In genomic region chr7:134448359-134449229, GRCh38 we compare ENCODE assay signal across 12 cellular contexts. TPM values are rescaled to one million over a fixed set of nuclear protein-coding genes. Genes with fewer than 3 reads are reported as not detected.
DNase-seq lines count a peak whose midpoint lies in the region; ATAC-seq and TF ChIP-seq lines count a peak whose summit lies in the region.
"Had no signal": no experiment of that assay in that cellular context is flagged by ENCODE, and none has a peak within 500 bp of the region (broad histone marks: within the 10 kb centered on the region; RNA-seq: fewer than 3 reads in every experiment).

No MANE protein-coding gene starts in this region.

- peaks cover 9% of the 10 kb centered on the region for H3K79me1 ChIP-seq in mesendoderm (ENCODE audit: low read length)

- H3K4me1 ChIP-seq in mesendoderm (ENCODE audit: control insufficient read depth, low read depth, low read length) = no peaks in the 10 kb centered on the region

- H3K4me3 ChIP-seq in astrocyte of the spinal cord (ENCODE audit: low read depth, low read length) (no peak overlapping the region), mesendoderm (ENCODE audit: low read length) (no peak overlapping the region)
- H3K4me3 ChIP-seq: upper lobe of right lung had no signal

- H3K27ac ChIP-seq in mesendoderm (ENCODE audit: low read depth, low read length) = no peak overlapping the region
- H3K27ac ChIP-seq: upper lobe of right lung had no signal

- no peak overlapping the region for H2BK5ac ChIP-seq in mesendoderm (ENCODE audit: low read length)

- no peak overlapping the region for H2BK120ac ChIP-seq in mesendoderm (ENCODE audit: low read depth, low read length)

- DNase-seq in CD14-positive monocyte (ENCODE audit: low spot score) (no peak), M059J (ENCODE audit: low read depth) (peak; percentile 92), astrocyte of the spinal cord (ENCODE audit: low read depth, low spot score) (peak; percentile 86), mesendoderm (peak; percentile 39)
- DNase-seq in activated CD8-positive, alpha-beta memory T cell treated with anti-CD3 and anti-CD28 coated beads for 24 hours = no peak
- DNase-seq: DMS79, kidney, NCI-H510A, upper lobe of right lung had no signal

- no peaks in the 10 kb centered on the region for H3K27me3 ChIP-seq in mesendoderm (ENCODE audit: insufficient read depth, low read length, poor library complexity)
- H3K27me3 ChIP-seq: upper lobe of right lung had no signal

- TF ChIP-seq CTCF in CD14-positive monocyte (IDR thresholded peaks at IDR 0.05) (no peak), astrocyte of the spinal cord (IDR thresholded peaks at IDR 0.05; ENCODE audit: low read depth, low read length) (no peak)

- no peak overlapping the region for H3K18ac ChIP-seq in mesendoderm (ENCODE audit: low read length)

- no peak overlapping the region for H3K9ac ChIP-seq in mesendoderm (ENCODE audit: low read length)

- no peak overlapping the region for H3K56ac ChIP-seq in mesendoderm (ENCODE audit: low read length)

- H3K4me1 Mint-ChIP-seq in CD14-positive monocyte = peaks cover 47% of the 10 kb centered on the region

- no peak overlapping the region for H2AK5ac ChIP-seq in mesendoderm (ENCODE audit: low read length)

- peaks cover 0 to 6% (median 5%) of the 10 kb centered on the region in 3 donors for H3K27me3 Mint-ChIP-seq in CD14-positive monocyte (ENCODE audit: low read depth in 3 of 3)

- H3K36me3 Mint-ChIP-seq in CD14-positive monocyte = peaks cover 58 to 61% of the 10 kb centered on the region in 2 donors

- H3K79me2 ChIP-seq in mesendoderm (ENCODE audit: control insufficient read depth, insufficient read depth, low read length) = peaks cover 7% of the 10 kb centered on the region

- H3K36me3 ChIP-seq in mesendoderm (ENCODE audit: control insufficient read depth, insufficient read depth, low read length) = peaks cover 12% of the 10 kb centered on the region

- H3K4me2 ChIP-seq in mesendoderm (ENCODE audit: low read length) = no peak overlapping the region

- H3K4ac ChIP-seq in mesendoderm (ENCODE audit: low read depth, low read length) = no peak overlapping the region

- no CpG with 5 or more reads among the region's 11 CpGs for WGBS in mesendoderm (ENCODE audit: extremely low coverage, insufficient coverage, low lambda C conversion rate)

- H3K23ac ChIP-seq in mesendoderm (ENCODE audit: low read length) = no peak overlapping the region

- intact Hi-C loops in CD14-positive monocyte (cut with micrococcal nuclease) = no loop called here

- H4K8ac ChIP-seq in mesendoderm (ENCODE audit: low read depth, low read length) = no peak overlapping the region

- in situ Hi-C loops in astrocyte of the spinal cord (cut with HindIII; ENCODE audit: low sequenced_read_pairs) = no loop called here

- no peak overlapping the region for H4K5ac ChIP-seq in mesendoderm (ENCODE audit: low read length)

- no peak overlapping the region for H2BK15ac ChIP-seq in mesendoderm (replicated peaks; ENCODE audit: low read depth)

- peak overlapping the region in 5 of 7 donors; percentile 24 to 56 (median 46) for H3K27ac Mint-ChIP-seq in CD14-positive monocyte

- no peaks in the 10 kb centered on the region for H3K9me3 Mint-ChIP-seq in CD14-positive monocyte

- H3K4me3 Mint-ChIP-seq in CD14-positive monocyte = no peak overlapping the region

- ATAC-seq in activated CD4-positive, CD25-positive, alpha-beta regulatory T cell treated with anti-CD3 and anti-CD28 coated beads, Interleukin-2, amount 50 U/mL, for 24 hours = no peak
- ATAC-seq in HG03520 (IDR thresholded peaks at IDR 0.05; ENCODE audit: unreplicated experiment) = no peak
- ATAC-seq in HG02763 (IDR thresholded peaks at IDR 0.05; ENCODE audit: unreplicated experiment) = no peak
- ATAC-seq: upper lobe of right lung had no signal

RNA-seq across cellular contexts. Expression of gene AKR1B1, which starts 10.3 kb away (rescaled TPM):
- 10 to 100 TPM; 62.6 to 66.4 TPM for polyA plus RNA-seq in CD14-positive monocyte
- total RNA-seq in M059J (2014; rRNA removed; shearing (Covaris generic)) = 376 and 388 TPM in 2 replicates
- polyA plus RNA-seq in mesendoderm (2013, experiment 1 of 2) = 132 TPM
- polyA plus RNA-seq in mesendoderm (2013, experiment 2 of 2) = 136 TPM

Comparison
In these comparisons a context has a peak if more than half of its experiments do, and no peak if none do; other contexts are left out.
1. DNase-seq: peak in M059J (single experiment), astrocyte of the spinal cord (single experiment) and mesendoderm (single experiment); none in CD14-positive monocyte (single experiment) and activated CD8-positive, alpha-beta memory T cell treated with anti-CD3 and anti-CD28 coated beads for 24 hours (single experiment).